ENCODE assay signal across 8 cellular contexts in the genomic region with DNA sequence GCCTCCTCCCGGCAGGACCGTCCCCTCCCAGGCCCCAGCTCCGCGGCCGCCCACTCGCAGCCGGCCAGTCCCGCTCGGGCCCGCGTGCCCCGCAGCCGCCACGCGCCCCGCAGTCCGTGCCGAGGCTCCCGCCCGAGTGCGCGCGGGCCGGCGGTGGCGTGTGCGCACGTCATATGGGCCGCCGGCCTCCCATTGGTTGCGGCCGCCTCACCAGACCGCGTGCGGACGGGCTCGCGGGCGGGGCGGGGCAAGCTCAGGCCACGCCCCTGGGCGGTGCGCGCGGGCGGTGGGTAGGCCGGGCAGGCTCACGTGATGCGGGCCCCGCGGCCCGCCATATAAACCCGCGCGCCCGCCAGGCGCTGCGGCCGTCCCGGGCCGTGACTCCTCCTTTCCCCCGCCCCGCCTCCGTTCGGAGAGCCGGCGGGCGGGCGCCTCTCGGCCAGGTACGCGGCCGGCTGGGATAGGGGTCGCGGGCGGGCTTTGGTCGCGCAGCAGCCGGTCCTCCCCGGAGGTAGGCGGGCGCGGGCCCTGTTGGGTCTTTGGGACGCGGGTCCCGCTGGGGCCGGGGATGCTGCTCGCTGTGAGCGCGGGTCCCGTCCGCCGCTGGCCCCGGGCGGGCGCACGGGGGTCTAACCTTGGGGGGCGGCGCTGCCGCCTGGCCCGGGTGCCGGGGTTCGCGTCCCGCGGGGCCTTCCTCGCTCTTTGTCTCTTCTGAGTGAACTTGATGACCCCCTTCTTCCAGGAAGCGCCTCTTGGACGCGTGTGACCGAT. TPM values are rescaled to one million over a fixed set of nuclear protein-coding genes. Genes with fewer than 3 reads are reported as not detected.
A peak's percentile ranks its signal among the peaks of the same experiment; 100 is the strongest.
DNase-seq lines count a peak whose midpoint lies in the region; ATAC-seq and TF ChIP-seq lines count a peak whose summit lies in the region.

Gene INSIG1, plus strand, starts transcription at position 362 of the 771 bp plus-strand sequence. Its CDS starts 408 bp downstream, at position 770.

- intact Hi-C loops in breast epithelium (cut with DNase I; ENCODE audit: low total_unique reads), result no loop called here

- H3K27ac ChIP-seq in ACC112 (ENCODE audit: low read depth, low read length), result peak within 1 kb of the TSS; percentile 94
- H3K27ac ChIP-seq in WERI-Rb-1, result peak within 1 kb of the TSS; percentile 83
- peak within 1 kb of the TSS; percentile 93 to 96 for H3K27ac ChIP-seq in breast epithelium

- peaks cover 34% of the 10 kb centered on the region for H3K79me2 ChIP-seq in ACC112 (ENCODE audit: control insufficient read depth, insufficient read depth, low read length, unreplicated experiment)

- peak within 1 kb of the TSS; percentile 64 for H2AFZ ChIP-seq in ACC112 (ENCODE audit: low read length, unreplicated experiment)

- peak within 1 kb of the TSS; percentile 94 for H3K4me3 ChIP-seq in ACC112 (ENCODE audit: low read depth, low read length)
- peak within 1 kb of the TSS; percentile 59 for H3K4me3 ChIP-seq in WERI-Rb-1 (ENCODE audit: low read depth, low read length)
- peak within 1 kb of the TSS; percentile 85 to 91 (median 88) for H3K4me3 ChIP-seq in breast epithelium

- H3K4me1 ChIP-seq in ACC112 (ENCODE audit: control insufficient read depth, insufficient read depth, low read length, unreplicated experiment) (peaks cover 33% of the 10 kb centered on the region), breast epithelium (peaks cover 0 to 11% of the 10 kb centered on the region in 2 donors)

- DNase-seq in NCI-H2171 (lab: John Stamatoyannopoulos, UW) (peak; percentile 87), WERI-Rb-1 (peak; percentile 73), breast epithelium (ENCODE audit: low spot score in 2 of 2) (peak; percentile 89 to 91), iPS-NIHi7 (ENCODE audit: extremely low spot score) (peak; percentile 97)
- DNase-seq in stimulated activated CD4-positive, alpha-beta T cell treated with anti-CD3 and anti-CD28 coated beads, Interleukin-12 subunit alpha, Interleukin-12 subunit beta, amount 100 ng/mL, for 24 hours (ENCODE audit: low read depth in 2 of 2), result peak; percentile 80 to 82

- TF ChIP-seq POLR2A in breast epithelium (IDR thresholded peaks at IDR 0.05), result no peak

- TF ChIP-seq CTCF in WERI-Rb-1 (IDR thresholded peaks at IDR 0.05; ENCODE audit: low read depth, low read length) (no peak), breast epithelium (IDR thresholded peaks at IDR 0.05) (no peak)

- peaks cover 6% of the 10 kb centered on the region for H3K9me3 ChIP-seq in WERI-Rb-1 (ENCODE audit: severe bottlenecking)
- H3K9me3 ChIP-seq in breast epithelium, result no peaks in the 10 kb centered on the region

- peaks cover 11% of the 10 kb centered on the region for H3K36me3 ChIP-seq in ACC112 (ENCODE audit: insufficient read depth, low read length)
- peaks cover 7% of the 10 kb centered on the region for H3K36me3 ChIP-seq in WERI-Rb-1
- H3K36me3 ChIP-seq in breast epithelium, result no peaks in the 10 kb centered on the region

- ATAC-seq in GM18867 (IDR thresholded peaks at IDR 0.05; ENCODE audit: unreplicated experiment) (peak; percentile 66), HG03097 (IDR thresholded peaks at IDR 0.05; ENCODE audit: low FRiP score, unreplicated experiment) (peak; percentile 58)

- H3K27me3 ChIP-seq in ACC112 (ENCODE audit: insufficient read depth, low read length) (no peaks in the 10 kb centered on the region), WERI-Rb-1 (ENCODE audit: insufficient read depth, low read depth, severe bottlenecking) (no peaks in the 10 kb centered on the region), breast epithelium (no peaks in the 10 kb centered on the region)

RNA-seq across cellular contexts. Expression of gene INSIG1, which starts in this region (rescaled TPM):
- total RNA-seq in breast epithelium, result 10 to 100 TPM; 37.0 to 89.6 (median 66.0) TPM

Comparison
In these comparisons a context has a peak if more than half of its experiments do, and no peak if none do; other contexts are left out.
1. Peak in every context shown above with its lines: DNase-seq, ATAC-seq, H3K4me3 ChIP-seq and H3K27ac ChIP-seq.